ENCODE assay signal across 20 cellular contexts in the genomic region with DNA sequence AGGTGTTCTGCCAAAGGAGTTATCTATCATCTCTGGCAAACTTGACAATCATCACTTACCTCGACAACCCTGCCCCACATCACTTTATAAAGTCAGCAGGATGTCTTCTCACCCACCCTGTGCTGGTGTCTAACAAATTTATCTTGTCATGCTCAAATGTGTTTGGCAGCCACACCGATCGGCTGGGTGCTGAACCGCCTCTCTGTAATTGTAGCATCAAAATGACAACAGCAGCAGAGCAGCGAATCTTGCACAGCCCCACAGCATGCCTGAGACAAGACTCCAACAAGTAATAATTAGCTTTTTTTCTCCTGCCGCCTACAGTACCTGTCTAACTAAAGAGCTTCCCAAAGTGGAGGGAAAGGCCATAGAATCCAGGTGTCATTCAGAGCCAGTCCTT.
DNase-seq lines count a peak whose midpoint lies in the region; ATAC-seq and TF ChIP-seq lines count a peak whose summit lies in the region.
"Had no signal": no experiment of that assay in that cellular context is flagged by ENCODE, and none has a peak within 500 bp of the region (broad histone marks: within the 10 kb centered on the region; RNA-seq: fewer than 3 reads in every experiment).

No MANE protein-coding gene starts in this region.

- peak overlapping the region in 1 of 4 donors; percentile 15 for H3K4me3 Mint-ChIP-seq in CD4-positive, CD25-positive, alpha-beta regulatory T cell

- no peaks in the 10 kb centered on the region for H3K9me2 ChIP-seq in Karpas-422 (replicated peaks; ENCODE audit: insufficient read depth, low read length)
- no peaks in the 10 kb centered on the region for H3K9me2 ChIP-seq in neural cell (ENCODE audit: insufficient read depth, low read length)

- peaks cover 5% of the 10 kb centered on the region for H3K36me3 Mint-ChIP-seq in CD4-positive, CD25-positive, alpha-beta regulatory T cell

- WGBS in mammary epithelial cell (ENCODE audit: low coverage, missing lambda C conversion rate), result 52% methylated on average over 6 of the region's 6 CpGs

- CTCF ChIA-PET in mammary epithelial cell (lab: Charles Lee; ENCODE audit: low non-redundant PET), result no interaction called here

- no peak overlapping the region for H2AFZ ChIP-seq in Karpas-422 (ENCODE audit: low read length)
- H2AFZ ChIP-seq in neural cell (ENCODE audit: low read depth, low read length), result no peak overlapping the region
- H2AFZ ChIP-seq in mammary epithelial cell (ENCODE audit: low read depth, low read length), result no peak overlapping the region

- H3K9me3 Mint-ChIP-seq in CD4-positive, CD25-positive, alpha-beta regulatory T cell, result no peaks in the 10 kb centered on the region

- DNase-seq in CD4-positive, CD25-positive, alpha-beta regulatory T cell, result no peak
- no peak for DNase-seq in Karpas-422
- DNase-seq in caudate nucleus (lab: John Stamatoyannopoulos, UW), result peak in 35 of 61 donors; percentile 4 to 79 (median 32)
- no peak for DNase-seq in mammary epithelial cell
- no peak for DNase-seq in activated T-cell treated with anti-CD3 and anti-CD28 coated beads, Interleukin-2, amount 50 U/mL, for 48 hours
- DNase-seq in foreskin keratinocyte, result no peak
- DNase-seq in DMS 273 treated with DMSO at 0.1 percent for 48 hours (lab: John Stamatoyannopoulos, UW), result no peak
- DNase-seq: Caco-2, EL, GOT3, Kasumi-1, NCI-H1105, NCI-H1694 treated with DMSO at 0.1 percent for 48 hours, NCI-H2107, NCI-H345, NCI-H526 treated with DMSO at 0.1 percent for 48 hours had no signal

- H3K79me2 ChIP-seq in Karpas-422 (ENCODE audit: low read length) (no peaks in the 10 kb centered on the region), neural cell (replicated peaks; ENCODE audit: insufficient read depth, low read length) (no peaks in the 10 kb centered on the region), mammary epithelial cell (ENCODE audit: insufficient read depth, low read length) (no peaks in the 10 kb centered on the region)

- H3K36me3 ChIP-seq in CD4-positive, CD25-positive, alpha-beta regulatory T cell (ENCODE audit: control insufficient read depth, insufficient read depth, low read length), result no peaks in the 10 kb centered on the region
- H3K36me3 ChIP-seq in Karpas-422 (ENCODE audit: insufficient read depth, low read length) (no peaks in the 10 kb centered on the region; the same call in 1 of the 2 replicates), neural cell (ENCODE audit: insufficient read depth, low read length) (no peaks in the 10 kb centered on the region), mammary epithelial cell (ENCODE audit: insufficient read depth, low read length) (no peaks in the 10 kb centered on the region)
- H3K36me3 ChIP-seq: SJSA1 had no signal

- ATAC-seq in CD4-positive, CD25-positive, alpha-beta regulatory T cell (ENCODE audit: low read depth in 2 of 2), result no peak
- no peak for ATAC-seq in foreskin keratinocyte
- ATAC-seq: HepG2 had no signal

- dilution Hi-C loops in mammary epithelial cell (cut with HindIII; ENCODE audit: low sequenced_read_pairs), result no loop called here

- no peak overlapping the region for H3K4me3 ChIP-seq in CD4-positive, CD25-positive, alpha-beta regulatory T cell (ENCODE audit: low read depth, low read length)
- H3K4me3 ChIP-seq in Karpas-422 (ENCODE audit: low read length) (no peak overlapping the region), neural cell (ENCODE audit: low read length) (peak overlapping the region; percentile 39), mammary epithelial cell (replicated peaks in 1 of 3; ENCODE audit: insufficient read depth in 1 of 3, low read depth in 2 of 3, low read length in 3 of 3) (no peak overlapping the region)
- H3K4me3 ChIP-seq: SJSA1 had no signal

- intact Hi-C loops in mammary epithelial cell (cut with micrococcal nuclease), result no loop called here

- peaks cover 52% of the 10 kb centered on the region for H3K4me1 ChIP-seq in CD4-positive, CD25-positive, alpha-beta regulatory T cell (ENCODE audit: control insufficient read depth, insufficient read depth, low read length, poor library complexity, severe bottlenecking)
- H3K4me1 ChIP-seq in Karpas-422 (ENCODE audit: low read length) (peaks cover 79% of the 10 kb centered on the region), mammary epithelial cell (ENCODE audit: insufficient read depth, low read length) (no peaks in the 10 kb centered on the region), foreskin keratinocyte (peaks cover 6% of the 10 kb centered on the region)
- H3K4me1 ChIP-seq: Caco-2 had no signal

- H3K9ac ChIP-seq in Karpas-422 (ENCODE audit: low read length), result no peak overlapping the region
- no peak overlapping the region for H3K9ac ChIP-seq in neural cell (ENCODE audit: low read length)
- H3K9ac ChIP-seq in mammary epithelial cell (ENCODE audit: insufficient read depth, low read length), result no peak overlapping the region

- H3K27ac ChIP-seq in CD4-positive, CD25-positive, alpha-beta regulatory T cell (ENCODE audit: insufficient read depth, low read length, poor library complexity, severe bottlenecking), result no peak overlapping the region
- peak overlapping the region; percentile 90 for H3K27ac ChIP-seq in Karpas-422 (ENCODE audit: low read length)
- no peak overlapping the region for H3K27ac ChIP-seq in caudate nucleus (ENCODE audit: low read depth, low read length)
- H3K27ac ChIP-seq in neural cell (ENCODE audit: low read length), result peak overlapping the region; percentile 33
- H3K27ac ChIP-seq in mammary epithelial cell (ENCODE audit: insufficient read depth, low read depth, low read length), result no peak overlapping the region
- no peak overlapping the region for H3K27ac ChIP-seq in foreskin keratinocyte
- H3K27ac ChIP-seq: C4-2B, SJSA1 had no signal

- H3K4me1 Mint-ChIP-seq in CD4-positive, CD25-positive, alpha-beta regulatory T cell, result peaks cover 24 to 71% (median 42%) of the 10 kb centered on the region in 4 donors

- no peaks in the 10 kb centered on the region for H3K9me3 ChIP-seq in CD4-positive, CD25-positive, alpha-beta regulatory T cell (ENCODE audit: control insufficient read depth in 2 of 2, low read length in 2 of 2)
- H3K9me3 ChIP-seq in Karpas-422 (ENCODE audit: low read length) (no peaks in the 10 kb centered on the region), neural cell (ENCODE audit: low read length) (no peaks in the 10 kb centered on the region), mammary epithelial cell (replicated peaks; ENCODE audit: insufficient read depth, low read length) (no peaks in the 10 kb centered on the region)
- H3K9me3 ChIP-seq: Caco-2, SJSA1 had no signal

- peak overlapping the region; percentile 41 to 99 (median 52) for H3K27ac Mint-ChIP-seq in CD4-positive, CD25-positive, alpha-beta regulatory T cell

- no peaks in the 10 kb centered on the region for H3K27me3 ChIP-seq in CD4-positive, CD25-positive, alpha-beta regulatory T cell (ENCODE audit: control insufficient read depth, insufficient read depth, low read length)
- H3K27me3 ChIP-seq in Karpas-422 (ENCODE audit: low read length) (no peaks in the 10 kb centered on the region), neural cell (ENCODE audit: insufficient read depth, low read depth, low read length) (no peaks in the 10 kb centered on the region), mammary epithelial cell (ENCODE audit: insufficient read depth, low read length) (no peaks in the 10 kb centered on the region), foreskin keratinocyte (no peaks in the 10 kb centered on the region)
- H3K27me3 ChIP-seq: SJSA1 had no signal

- no TSS peak for BruUV-seq in mammary epithelial cell (replicated peaks; lab: Mats Ljungman, UMichigan)

- TF ChIP-seq CTCF in neural cell (IDR thresholded peaks at IDR 0.05; ENCODE audit: poor library complexity, severe bottlenecking), result no peak
- TF ChIP-seq CTCF in mammary epithelial cell (conservative IDR thresholded peaks at IDR 0.05 in 1 of 2, IDR thresholded peaks at IDR 0.05 in 1 of 2; ENCODE audit: extremely low read depth in 1 of 2, insufficient read depth in 1 of 2, low read depth in 1 of 2, low read length in 2 of 2), result no peak
- TF ChIP-seq CTCF in foreskin keratinocyte (conservative IDR thresholded peaks at IDR 0.05), result no peak

- H3F3A ChIP-seq in neural cell (ENCODE audit: insufficient read depth, low read length, poor library complexity, severe bottlenecking), result peaks cover 12% of the 10 kb centered on the region

- H3K4me2 ChIP-seq in Karpas-422 (ENCODE audit: low read depth, low read length, poor library complexity, severe bottlenecking), result no peak overlapping the region
- peak overlapping the region; percentile 15 for H3K4me2 ChIP-seq in neural cell (ENCODE audit: low read length)
- H3K4me2 ChIP-seq in mammary epithelial cell (ENCODE audit: insufficient read depth, low read depth, low read length), result no peak overlapping the region

- no peak for TF ChIP-seq RAD21 in neural cell (conservative IDR thresholded peaks at IDR 0.05)

- H4K20me1 ChIP-seq in Karpas-422 (ENCODE audit: insufficient read depth, low read depth, low read length) (no peaks in the 10 kb centered on the region), neural cell (ENCODE audit: insufficient read depth) (no peaks in the 10 kb centered on the region), mammary epithelial cell (ENCODE audit: insufficient read depth, low read length) (no peaks in the 10 kb centered on the region)

- TF ChIP-seq EP300 in neural cell (conservative IDR thresholded peaks at IDR 0.05; ENCODE audit: poor library complexity, severe bottlenecking), result peak; percentile 46

- in situ Hi-C loops in mammary epithelial cell (cut with MboI; ENCODE audit: low sequenced_read_pairs in 2 of 2), result no loop called here

- H3K27me3 Mint-ChIP-seq in CD4-positive, CD25-positive, alpha-beta regulatory T cell, result no peaks in the 10 kb centered on the region

TF ChIP-seq in neural cell, 6 proteins besides CTCF, POLR2A, EP300 and RAD21 (continues in another document):
- TF ChIP-seq SMC3 (conservative IDR thresholded peaks at IDR 0.05; ENCODE audit: poor library complexity), result peak; percentile 23

Comparison
In these comparisons a context has a peak if more than half of its experiments do, and no peak if none do; other contexts are left out.
1. DNase-seq: peak in caudate nucleus (35 of 61); none in CD4-positive, CD25-positive, alpha-beta regulatory T cell (0 of 3), Karpas-422 (single experiment), mammary epithelial cell (single experiment), activated T-cell treated with anti-CD3 and anti-CD28 coated beads, Interleukin-2, amount 50 U/mL, for 48 hours (0 of 2), foreskin keratinocyte (0 of 2) and DMS 273 treated with DMSO at 0.1 percent for 48 hours (single experiment).
2. H3K27ac ChIP-seq: peak in Karpas-422 (single experiment) and neural cell (single experiment); none in CD4-positive, CD25-positive, alpha-beta regulatory T cell (single experiment), caudate nucleus (single experiment), mammary epithelial cell (single experiment) and foreskin keratinocyte (single experiment).